ENCODE assay signal across 18 cellular contexts in genomic region chr20:45318948-45319347, GRCh38. TPM values are rescaled to one million over a fixed set of nuclear protein-coding genes. Genes with fewer than 3 reads are reported as not detected.
A peak's percentile ranks its signal among the peaks of the same experiment; 100 is the strongest.
DNase-seq lines count a peak whose midpoint lies in the region; ATAC-seq and TF ChIP-seq lines count a peak whose summit lies in the region.
"Had no signal": no experiment of that assay in that cellular context is flagged by ENCODE, and none has a peak within 500 bp of the region (broad histone marks: within the 10 kb centered on the region; RNA-seq: fewer than 3 reads in every experiment).

No MANE protein-coding gene starts in this region.

- no peaks in the 10 kb centered on the region for H3K79me2 ChIP-seq in Loucy (ENCODE audit: insufficient read depth, low read length)

- no peak for ATAC-seq in activated T-helper 17 cell treated with anti-CD3 and anti-CD28 coated beads, Interleukin-2, amount 50 U/mL, for 72 hours (replicated peaks)
- ATAC-seq in GM19455 (IDR thresholded peaks at IDR 0.05; ENCODE audit: unreplicated experiment): no peak

- no peaks in the 10 kb centered on the region for H3K27me3 ChIP-seq in Loucy (ENCODE audit: insufficient read depth, low read length, poor library complexity, severe bottlenecking)

- no peaks in the 10 kb centered on the region for H3K36me3 ChIP-seq in Loucy (ENCODE audit: insufficient read depth, low read length)

- no peaks in the 10 kb centered on the region for H4K20me1 ChIP-seq in Loucy (ENCODE audit: insufficient read depth, low read length, poor library complexity, severe bottlenecking)

- no peaks in the 10 kb centered on the region for H3K9me3 Mint-ChIP-seq in activated T-cell treated with anti-CD3 and anti-CD28 coated beads, Interleukin-2, amount 50 U/mL, for 24 hours
- H3K9me3 Mint-ChIP-seq in activated T-helper 17 cell treated with anti-CD3 and anti-CD28 coated beads, Interleukin-2, amount 50 U/mL, for 72 hours: no peaks in the 10 kb centered on the region
- no peaks in the 10 kb centered on the region for H3K9me3 Mint-ChIP-seq in osteocyte (ENCODE audit: unreplicated experiment)
- no peaks in the 10 kb centered on the region for H3K9me3 Mint-ChIP-seq in nephron progenitor cell
- H3K9me3 Mint-ChIP-seq: activated naive CD4-positive, alpha-beta T cell treated with anti-CD3 and anti-CD28 coated beads, Interleukin-2, amount 50 U/mL, for 24 hours; CD4-positive, alpha-beta memory T cell; dendritic cell treated with granulocyte-macrophage colony-stimulating factor and Interleukin-4, amounts not matched to agents 40 ng/mL and 50 ng/mL, for 4 days; HFFc6; memory B cell; neural crest cell; type B pancreatic cell had no signal

- H3F3A ChIP-seq in Loucy (ENCODE audit: low read depth): peaks cover 4% of the 10 kb centered on the region; the same call in 1 of the 2 replicates

- DNase-seq in activated T-cell treated with anti-CD3 and anti-CD28 coated beads, Interleukin-2, amount 50 U/mL, for 24 hours: no peak
- no peak for DNase-seq in activated T-cell treated with anti-CD3 and anti-CD28 coated beads, Interleukin-2, amount 50 U/mL, for 48 hours
- DNase-seq in osteocyte (ENCODE audit: extremely low spot score, unreplicated experiment) (no peak), NCI-H345 (lab: John Stamatoyannopoulos, UW) (no peak), nephron progenitor cell (no peak)

- H3K4me1 ChIP-seq in Loucy (ENCODE audit: insufficient read depth, low read length, poor library complexity, severe bottlenecking): peaks cover 35% of the 10 kb centered on the region

- peaks cover 27% of the 10 kb centered on the region for H3K4me1 Mint-ChIP-seq in activated T-cell treated with anti-CD3 and anti-CD28 coated beads, Interleukin-2, amount 50 U/mL, for 24 hours (ENCODE audit: low read depth)
- H3K4me1 Mint-ChIP-seq in activated T-helper 17 cell treated with anti-CD3 and anti-CD28 coated beads, Interleukin-2, amount 50 U/mL, for 72 hours: peaks cover 15% of the 10 kb centered on the region
- H3K4me1 Mint-ChIP-seq in osteocyte (ENCODE audit: unreplicated experiment): peaks cover 4% of the 10 kb centered on the region
- H3K4me1 Mint-ChIP-seq in nephron progenitor cell: no peaks in the 10 kb centered on the region
- H3K4me1 Mint-ChIP-seq: neural crest cell had no signal

- H3K27ac Mint-ChIP-seq in activated T-cell treated with anti-CD3 and anti-CD28 coated beads, Interleukin-2, amount 50 U/mL, for 24 hours: peak overlapping the region; percentile 66
- peak overlapping the region; percentile 36 for H3K27ac Mint-ChIP-seq in activated T-helper 17 cell treated with anti-CD3 and anti-CD28 coated beads, Interleukin-2, amount 50 U/mL, for 72 hours
- H3K27ac Mint-ChIP-seq in osteocyte (ENCODE audit: unreplicated experiment): peak overlapping the region; percentile 40
- H3K27ac Mint-ChIP-seq in nephron progenitor cell: no peak overlapping the region
- H3K27ac Mint-ChIP-seq: dendritic cell treated with granulocyte-macrophage colony-stimulating factor and Interleukin-4, amounts not matched to agents 40 ng/mL and 50 ng/mL, for 4 days; HFFc6; memory B cell; type B pancreatic cell had no signal

- TF ChIP-seq CTCF in Loucy (conservative IDR thresholded peaks at IDR 0.05; ENCODE audit: low read length) (no peak), osteocyte (IDR thresholded peaks at IDR 0.05) (no peak), nephron progenitor cell (IDR thresholded peaks at IDR 0.05) (no peak)

- peak overlapping the region; percentile 60 for H3K4me3 ChIP-seq in Loucy (ENCODE audit: low read length, poor library complexity, severe bottlenecking)

- peaks cover 28% of the 10 kb centered on the region for H3K27me3 Mint-ChIP-seq in activated T-cell treated with anti-CD3 and anti-CD28 coated beads, Interleukin-2, amount 50 U/mL, for 24 hours
- H3K27me3 Mint-ChIP-seq in activated T-helper 17 cell treated with anti-CD3 and anti-CD28 coated beads, Interleukin-2, amount 50 U/mL, for 72 hours: peaks cover 17% of the 10 kb centered on the region
- peaks cover 3% of the 10 kb centered on the region for H3K27me3 Mint-ChIP-seq in osteocyte (ENCODE audit: unreplicated experiment)
- peaks cover 43% of the 10 kb centered on the region for H3K27me3 Mint-ChIP-seq in nephron progenitor cell (ENCODE audit: low read depth, poor library complexity)

- H3K36me3 Mint-ChIP-seq in activated T-cell treated with anti-CD3 and anti-CD28 coated beads, Interleukin-2, amount 50 U/mL, for 24 hours (ENCODE audit: low read depth): no peaks in the 10 kb centered on the region
- no peaks in the 10 kb centered on the region for H3K36me3 Mint-ChIP-seq in activated T-helper 17 cell treated with anti-CD3 and anti-CD28 coated beads, Interleukin-2, amount 50 U/mL, for 72 hours (ENCODE audit: low read depth)
- no peaks in the 10 kb centered on the region for H3K36me3 Mint-ChIP-seq in osteocyte (ENCODE audit: unreplicated experiment)
- H3K36me3 Mint-ChIP-seq in nephron progenitor cell (ENCODE audit: low read depth): no peaks in the 10 kb centered on the region
- H3K36me3 Mint-ChIP-seq: activated naive CD4-positive, alpha-beta T cell treated with anti-CD3 and anti-CD28 coated beads, Interleukin-2, amount 50 U/mL, for 24 hours; CD4-positive, alpha-beta memory T cell; memory B cell; type B pancreatic cell had no signal

- peak overlapping the region; percentile 75 for H3K4me2 ChIP-seq in Loucy (ENCODE audit: low read depth, low read length, poor library complexity, severe bottlenecking)
- H3K4me2 ChIP-seq: SK-N-SH had no signal

- peak overlapping the region; percentile 72 for H2AFZ ChIP-seq in Loucy (ENCODE audit: low read length)

- H3K9me3 ChIP-seq in Loucy (ENCODE audit: insufficient read depth, low read depth, low read length): no peaks in the 10 kb centered on the region
- H3K9me3 ChIP-seq: SK-N-SH had no signal

- peak overlapping the region; percentile 67 for H3K9ac ChIP-seq in Loucy (ENCODE audit: low read depth, low read length, poor library complexity, severe bottlenecking)
- H3K9ac ChIP-seq: SK-N-SH had no signal

- peak overlapping the region; percentile 2 for H3K4me3 Mint-ChIP-seq in activated T-cell treated with anti-CD3 and anti-CD28 coated beads, Interleukin-2, amount 50 U/mL, for 24 hours
- peak overlapping the region; percentile 26 for H3K4me3 Mint-ChIP-seq in activated T-helper 17 cell treated with anti-CD3 and anti-CD28 coated beads, Interleukin-2, amount 50 U/mL, for 72 hours
- H3K4me3 Mint-ChIP-seq in osteocyte (ENCODE audit: unreplicated experiment) (no peak overlapping the region), nephron progenitor cell (no peak overlapping the region)
- H3K4me3 Mint-ChIP-seq: activated naive CD4-positive, alpha-beta T cell treated with anti-CD3 and anti-CD28 coated beads, Interleukin-2, amount 50 U/mL, for 24 hours; dendritic cell treated with granulocyte-macrophage colony-stimulating factor and Interleukin-4, amounts not matched to agents 40 ng/mL and 50 ng/mL, for 4 days; HFFc6; memory B cell; neural crest cell; type B pancreatic cell had no signal

- H3K9me2 ChIP-seq in Loucy (replicated peaks; ENCODE audit: low read depth, low read length): no peaks in the 10 kb centered on the region
- H3K9me2 ChIP-seq: SK-N-SH had no signal

RNA-seq across cellular contexts. Expression of gene MATN4, which starts 10.8 kb away (rescaled TPM):
- under 1 TPM; 0.11 to 0.66 TPM for total RNA-seq in activated T-helper 17 cell treated with anti-CD3 and anti-CD28 coated beads, Interleukin-2, amount 50 U/mL, for 72 hours
- total RNA-seq in osteocyte: not detected in 2 replicates
- total RNA-seq: CD4-positive, alpha-beta memory T cell; HFFc6; neural crest cell; renal cortical epithelial cell had no signal

RNA-seq across cellular contexts. Expression of gene RBPJL, which starts 12.3 kb away (rescaled TPM):
- total RNA-seq in activated T-helper 17 cell treated with anti-CD3 and anti-CD28 coated beads, Interleukin-2, amount 50 U/mL, for 72 hours: not detected
- total RNA-seq in osteocyte: not detected in 2 replicates
- total RNA-seq: CD4-positive, alpha-beta memory T cell; HFFc6; HT-29; neural crest cell; renal cortical epithelial cell had no signal

RNA-seq across cellular contexts. Expression of gene SDC4, which starts 29.3 kb away (rescaled TPM):
- total RNA-seq in activated T-helper 17 cell treated with anti-CD3 and anti-CD28 coated beads, Interleukin-2, amount 50 U/mL, for 72 hours: 10 to 100 TPM; 21.6 to 62.6 TPM
- total RNA-seq in osteocyte: 31.5 and 32.3 TPM in 2 replicates

RNA-seq across cellular contexts. Expression of gene SYS1, which starts 44.0 kb away (rescaled TPM):
- total RNA-seq in activated T-helper 17 cell treated with anti-CD3 and anti-CD28 coated beads, Interleukin-2, amount 50 U/mL, for 72 hours: 10 to 100 TPM; 29.9 to 32.9 TPM
- 23.7 and 23.8 TPM in 2 replicates for total RNA-seq in osteocyte

RNA-seq across cellular contexts. Expression of gene TP53TG5, which starts 59.2 kb away (rescaled TPM):
- total RNA-seq in activated T-helper 17 cell treated with anti-CD3 and anti-CD28 coated beads, Interleukin-2, amount 50 U/mL, for 72 hours: under 1 TPM; 0.11 to 0.50 TPM
- total RNA-seq in osteocyte: not detected in 2 replicates
- total RNA-seq: HFFc6, neural crest cell, renal cortical epithelial cell had no signal

Comparison
In these comparisons a context has a peak if more than half of its experiments do, and no peak if none do; other contexts are left out.
1. H3K4me3 Mint-ChIP-seq: peak in activated T-cell treated with anti-CD3 and anti-CD28 coated beads, Interleukin-2, amount 50 U/mL, for 24 hours (single experiment) and activated T-helper 17 cell treated with anti-CD3 and anti-CD28 coated beads, Interleukin-2, amount 50 U/mL, for 72 hours (single experiment); none in osteocyte (single experiment) and nephron progenitor cell (single experiment).